Comparison of ENCODE assay signal across 8 cellular contexts in the genomic region with DNA sequence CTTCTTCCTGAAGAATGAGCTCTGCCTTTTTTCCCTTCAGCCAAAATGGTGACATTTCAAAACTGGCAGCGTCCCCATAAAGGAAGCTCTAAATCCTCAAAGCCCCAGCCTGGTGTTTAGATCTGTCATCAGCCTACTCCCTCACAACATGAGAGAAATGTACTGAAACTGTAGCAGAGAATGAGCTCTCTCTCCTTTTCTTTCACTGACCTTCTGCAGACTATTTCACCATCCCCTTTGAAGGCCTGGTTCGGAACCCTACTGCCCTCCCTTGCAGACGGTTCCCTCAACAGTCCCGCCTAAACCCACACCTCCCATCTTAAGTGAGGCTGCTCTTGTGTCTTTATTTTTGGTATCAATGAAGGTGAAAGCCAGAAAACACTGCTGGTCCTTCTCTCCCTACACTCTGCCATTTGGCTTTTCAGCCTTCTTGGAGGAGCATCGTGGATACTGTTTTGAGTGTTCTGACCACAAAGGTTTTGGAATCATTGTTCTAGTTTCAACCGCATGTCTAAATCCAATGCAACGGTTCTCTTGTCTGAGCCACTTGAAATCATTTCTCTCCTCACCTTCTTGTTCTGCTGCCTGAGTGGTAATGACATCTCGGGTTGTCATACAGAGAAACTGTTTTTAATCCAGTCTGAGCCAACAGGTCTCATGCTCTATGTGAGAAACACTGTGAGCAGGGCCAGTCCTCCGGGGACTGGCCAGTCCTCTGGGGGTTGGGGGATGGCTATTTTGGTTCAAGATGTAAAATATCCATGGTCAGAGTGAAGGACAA. TPM values are rescaled to one million over a fixed set of nuclear protein-coding genes. Genes with fewer than 3 reads are reported as not detected.
DNase-seq lines count a peak whose midpoint lies in the region; ATAC-seq lines count a peak whose summit lies in the region.
"Had no signal": no experiment of that assay in that cellular context is flagged by ENCODE, and none has a peak within 500 bp of the region (broad histone marks: within the 10 kb centered on the region; RNA-seq: fewer than 3 reads in every experiment).

No MANE protein-coding gene starts in this region.

- H3K9ac ChIP-seq in mesenchymal stem cell (ENCODE audit: low read length), result no peak overlapping the region

- CTCF ChIA-PET in naive thymus-derived CD4-positive, alpha-beta T cell (lab: Charles Lee), result interaction anchor here (0.6 to 1.6 kb wide), 5 partner anchors 13 to 521 kb away, joined by 3 to 7 read pairs (median 3); no protein-coding TSS in a partner anchor

- no peak overlapping the region for H2AK5ac ChIP-seq in mesenchymal stem cell (ENCODE audit: low read length, severe bottlenecking)

- H2BK12ac ChIP-seq in mesenchymal stem cell (ENCODE audit: low read length in 2 of 2), result no peak overlapping the region

- peaks cover 82 to 87% of the 10 kb centered on the region in 2 donors for H3K4me1 ChIP-seq in naive thymus-derived CD4-positive, alpha-beta T cell (ENCODE audit: control insufficient read depth in 2 of 2, insufficient read depth in 2 of 2, low read length in 2 of 2)
- no peaks in the 10 kb centered on the region for H3K4me1 ChIP-seq in mesenchymal stem cell (ENCODE audit: control insufficient read depth, insufficient read depth, low read depth, low read length)

- no peaks in the 10 kb centered on the region for H3K27me3 Mint-ChIP-seq in naive thymus-derived CD4-positive, alpha-beta T cell

- no peaks in the 10 kb centered on the region for H3K27me3 ChIP-seq in naive thymus-derived CD4-positive, alpha-beta T cell (ENCODE audit: control insufficient read depth in 2 of 2, insufficient read depth in 2 of 2, low read length in 2 of 2)
- H3K27me3 ChIP-seq in mesenchymal stem cell (ENCODE audit: control insufficient read depth in 1 of 2, insufficient read depth in 1 of 2, low read length in 2 of 2), result no peaks in the 10 kb centered on the region

- H4K8ac ChIP-seq in mesenchymal stem cell (ENCODE audit: low read length), result no peak overlapping the region

- H3K18ac ChIP-seq in mesenchymal stem cell (ENCODE audit: low read depth in 1 of 2, low read length in 2 of 2), result no peak overlapping the region

- POLR2A ChIA-PET in naive thymus-derived CD4-positive, alpha-beta T cell (lab: Charles Lee), result interaction anchor here (0.6 to 14.9 kb wide), 6 partner anchors 13 to 77 kb away, joined by 3 to 253 read pairs (median 52); partner anchors contain the start of genes ITK and MED7

- H2AFZ ChIP-seq in mesenchymal stem cell (ENCODE audit: low read depth, low read length), result no peak overlapping the region

- intact Hi-C loops in naive thymus-derived CD4-positive, alpha-beta T cell (cut with micrococcal nuclease), result no loop called here

- H3K23ac ChIP-seq in mesenchymal stem cell (ENCODE audit: low read length in 2 of 2), result no peak overlapping the region

- no peak overlapping the region for H3K14ac ChIP-seq in mesenchymal stem cell (ENCODE audit: low read length in 2 of 2)

- H3K4me3 Mint-ChIP-seq in naive thymus-derived CD4-positive, alpha-beta T cell, result peak overlapping the region in 9 of 10 donors; percentile 39 to 89 (median 65)

- H2BK15ac ChIP-seq in mesenchymal stem cell (ENCODE audit: low read depth, poor library complexity, severe bottlenecking), result no peak overlapping the region

- H3K9me3 Mint-ChIP-seq in naive thymus-derived CD4-positive, alpha-beta T cell, result peaks cover 0 to 2% (median 0%) of the 10 kb centered on the region in 11 donors

- H2BK5ac ChIP-seq in mesenchymal stem cell (ENCODE audit: low read depth, low read length, poor library complexity, severe bottlenecking), result no peak overlapping the region

- ATAC-seq in GM19023 (IDR thresholded peaks at IDR 0.05; ENCODE audit: unreplicated experiment) (peak; percentile 49), HG02588 (IDR thresholded peaks at IDR 0.05; ENCODE audit: unreplicated experiment) (peak; percentile 55)
- ATAC-seq in naive thymus-derived CD4-positive, alpha-beta T cell, result no peak
- ATAC-seq: HCT116 had no signal

- H3K79me1 ChIP-seq in mesenchymal stem cell (replicated peaks; ENCODE audit: low read length, poor library complexity, severe bottlenecking), result no peaks in the 10 kb centered on the region

- H2BK120ac ChIP-seq in mesenchymal stem cell (ENCODE audit: low read depth, low read length), result no peak overlapping the region

- 68% methylated on average over 7 of the region's 9 CpGs for WGBS in mesenchymal stem cell

- no peak overlapping the region for H3K4me2 ChIP-seq in mesenchymal stem cell (ENCODE audit: low read length, poor library complexity, severe bottlenecking)

- no peak overlapping the region for H3K4ac ChIP-seq in mesenchymal stem cell (ENCODE audit: low read depth in 1 of 2, low read length in 2 of 2)

- H3K4me1 Mint-ChIP-seq in naive thymus-derived CD4-positive, alpha-beta T cell, result peaks cover 54 to 94% (median 85%) of the 10 kb centered on the region in 7 donors

- peak overlapping the region; percentile 89 to 98 (median 94) for H3K27ac Mint-ChIP-seq in naive thymus-derived CD4-positive, alpha-beta T cell

- DNase-seq in MV-4-11 (lab: John Stamatoyannopoulos, UW) (peak; percentile 78), mesenchymal stem cell (no peak), SKM-1 treated with dmso at 0.1 percent for 144 hours (lab: John Stamatoyannopoulos, UW; ENCODE audit: unreplicated experiment) (no peak), H4 (ENCODE audit: low spot score) (no peak)
- DNase-seq in naive thymus-derived CD4-positive, alpha-beta T cell, result peak in 1 of 9 donors; percentile 54

- H3K36me3 ChIP-seq in naive thymus-derived CD4-positive, alpha-beta T cell (ENCODE audit: control insufficient read depth in 2 of 3, insufficient read depth in 3 of 3, low read length in 3 of 3), result peaks cover 20 to 87% (median 30%) of the 10 kb centered on the region in 3 experiments
- H3K36me3 ChIP-seq in mesenchymal stem cell (ENCODE audit: control insufficient read depth in 1 of 2, insufficient read depth in 2 of 2, low read depth in 1 of 2, low read length in 2 of 2), result no peaks in the 10 kb centered on the region

- H3K36me3 Mint-ChIP-seq in naive thymus-derived CD4-positive, alpha-beta T cell, result peaks cover 25 to 79% (median 71%) of the 10 kb centered on the region in 5 donors

- no peaks in the 10 kb centered on the region for H3K9me3 ChIP-seq in naive thymus-derived CD4-positive, alpha-beta T cell (ENCODE audit: control insufficient read depth in 2 of 3, low read length in 3 of 3)
- H3K9me3 ChIP-seq in mesenchymal stem cell (ENCODE audit: control insufficient read depth, low read length), result no peaks in the 10 kb centered on the region

- no peak overlapping the region for H4K91ac ChIP-seq in mesenchymal stem cell (ENCODE audit: low read length)

- peak overlapping the region; percentile 63 for H3K27ac ChIP-seq in naive thymus-derived CD4-positive, alpha-beta T cell (ENCODE audit: low read depth, low read length)
- H3K27ac ChIP-seq in mesenchymal stem cell (ENCODE audit: low read length, poor library complexity, severe bottlenecking), result no peak overlapping the region

- no peak overlapping the region for H3K4me3 ChIP-seq in naive thymus-derived CD4-positive, alpha-beta T cell (ENCODE audit: low read length)
- no peak overlapping the region for H3K4me3 ChIP-seq in mesenchymal stem cell (ENCODE audit: insufficient read depth in 1 of 2, low read depth in 1 of 2, low read length in 2 of 2)

RNA-seq across cellular contexts. Expression of gene ITK, which starts 39.0 kb away (rescaled TPM):
- total RNA-seq in naive thymus-derived CD4-positive, alpha-beta T cell, result 100 to 1,000 TPM; 278 to 481 (median 324) TPM
- polyA plus RNA-seq in naive thymus-derived CD4-positive, alpha-beta T cell, result 100 to 1,000 TPM; 183 to 245 TPM
- not detected for polyA plus RNA-seq in mesenchymal stem cell (2013, experiment 1 of 2)
- not detected for polyA plus RNA-seq in mesenchymal stem cell (2013, experiment 2 of 2)
- 0.02 TPM in 1 of 2 replicates, not detected in the other for total RNA-seq in H4 (2014; rRNA removed; shearing (Covaris generic))

RNA-seq across cellular contexts. Expression of gene CYFIP2, which starts 46.2 kb away (rescaled TPM):
- total RNA-seq in naive thymus-derived CD4-positive, alpha-beta T cell, result 100 to 1,000 TPM; 386 to 449 (median 401) TPM
- polyA plus RNA-seq in naive thymus-derived CD4-positive, alpha-beta T cell, result 100 to 1,000 TPM; 522 to 755 TPM
- polyA plus RNA-seq in mesenchymal stem cell (2013, experiment 1 of 2), result 5.5 TPM
- 5.4 TPM for polyA plus RNA-seq in mesenchymal stem cell (2013, experiment 2 of 2)
- 4.5 and 10.6 TPM in 2 replicates for total RNA-seq in H4 (2014; rRNA removed; shearing (Covaris generic))

RNA-seq across cellular contexts. Expression of gene GARIN3, which starts 53.6 kb away (rescaled TPM):
- not detected for total RNA-seq in naive thymus-derived CD4-positive, alpha-beta T cell
- polyA plus RNA-seq in naive thymus-derived CD4-positive, alpha-beta T cell, result under 1 TPM in 1 of 2 donors, not detected in 1; 0.07 TPM
- polyA plus RNA-seq in mesenchymal stem cell (2013, experiment 1 of 2), result not detected
- not detected for polyA plus RNA-seq in mesenchymal stem cell (2013, experiment 2 of 2)
- not detected in 2 replicates for total RNA-seq in H4 (2014; rRNA removed; shearing (Covaris generic))

Comparison
In these comparisons a context has a peak if more than half of its experiments do, and no peak if none do; other contexts are left out.
1. RNA of gene ITK, which starts 39.0 kb away (total RNA-seq): 278 to 481 TPM in naive thymus-derived CD4-positive, alpha-beta T cell; 0.02 TPM in H4; every median in the first group is over 100 times any median in the second.
2. RNA of gene CYFIP2, which starts 46.2 kb away (total RNA-seq): 386 to 449 TPM in naive thymus-derived CD4-positive, alpha-beta T cell; 4.5 to 10.6 TPM in H4; every median in the first group is over 10 times any median in the second.